Comparison of ENCODE assay signal across 11 cellular contexts in genomic region chr1:181251001-181251712, GRCh38.
DNase-seq lines count a peak whose midpoint lies in the region; ATAC-seq and TF ChIP-seq lines count a peak whose summit lies in the region.
"Had no signal": no experiment of that assay in that cellular context is flagged by ENCODE, and none has a peak within 500 bp of the region (broad histone marks: within the 10 kb centered on the region; RNA-seq: fewer than 3 reads in every experiment).

No MANE protein-coding gene starts in this region.

- H3K4me1 Mint-ChIP-seq in naive thymus-derived CD4-positive, alpha-beta T cell = no peaks in the 10 kb centered on the region
- H3K4me1 Mint-ChIP-seq: activated CD4-positive, alpha-beta memory T cell treated with anti-CD3 and anti-CD28 coated beads, Interleukin-2, amount 10 ng/mL, durations not matched to agents 7 days and 5 days had no signal

- no peak overlapping the region for H3K4me2 ChIP-seq in Karpas-422 (ENCODE audit: low read depth, low read length, poor library complexity, severe bottlenecking)

- H3K36me3 Mint-ChIP-seq in naive thymus-derived CD4-positive, alpha-beta T cell = peaks cover 2 to 23% (median 17%) of the 10 kb centered on the region in 5 donors

- H3K9ac ChIP-seq in Karpas-422 (ENCODE audit: low read length) = no peak overlapping the region

- peak; percentile 12 for DNase-seq in GM04503 (ENCODE audit: low read depth)
- peak; percentile 22 for DNase-seq in NCI-H345 treated with DMSO at 0.1 percent for 48 hours (lab: John Stamatoyannopoulos, UW; ENCODE audit: unreplicated experiment)
- peak; percentile 59 to 84 for DNase-seq in cerebellar nuclear complex (lab: John Stamatoyannopoulos, UW)
- DNase-seq in omental fat pad (ENCODE audit: low spot score) = no peak
- no peak for DNase-seq in naive thymus-derived CD4-positive, alpha-beta T cell
- DNase-seq in Karpas-422 = no peak
- no peak for DNase-seq in medulla oblongata (ENCODE audit: extremely low spot score)
- DNase-seq in NCI-H2171 treated with DMSO at 0.1 percent for 48 hours (lab: John Stamatoyannopoulos, UW) = no peak
- DNase-seq: activated CD4-positive, alpha-beta memory T cell treated with anti-CD3 and anti-CD28 coated beads, Interleukin-2, amount 10 ng/mL, durations not matched to agents 7 days and 5 days; central memory CD4-positive, alpha-beta T cell; MV-4-11 had no signal

- peaks cover 15 to 53% (median 21%) of the 10 kb centered on the region in 11 donors for H3K9me3 Mint-ChIP-seq in naive thymus-derived CD4-positive, alpha-beta T cell

- peaks cover 0 to 10% (median 0%) of the 10 kb centered on the region in 3 experiments for H3K9me3 ChIP-seq in naive thymus-derived CD4-positive, alpha-beta T cell (ENCODE audit: control insufficient read depth in 2 of 3, low read length in 3 of 3)
- no peaks in the 10 kb centered on the region for H3K9me3 ChIP-seq in Karpas-422 (ENCODE audit: low read length)

- no peaks in the 10 kb centered on the region for H3K27me3 ChIP-seq in naive thymus-derived CD4-positive, alpha-beta T cell (ENCODE audit: control insufficient read depth in 2 of 2, insufficient read depth in 2 of 2, low read length in 2 of 2)
- H3K27me3 ChIP-seq in Karpas-422 (ENCODE audit: low read length) = no peaks in the 10 kb centered on the region

- H3K4me3 ChIP-seq in naive thymus-derived CD4-positive, alpha-beta T cell (ENCODE audit: low read length) = no peak overlapping the region
- no peak overlapping the region for H3K4me3 ChIP-seq in Karpas-422 (ENCODE audit: low read length)

- no peaks in the 10 kb centered on the region for H3K36me3 ChIP-seq in naive thymus-derived CD4-positive, alpha-beta T cell (ENCODE audit: control insufficient read depth in 2 of 3, insufficient read depth in 3 of 3, low read length in 3 of 3)
- H3K36me3 ChIP-seq in Karpas-422 (ENCODE audit: insufficient read depth, low read length) = no peaks in the 10 kb centered on the region

- no peaks in the 10 kb centered on the region for H3K79me2 ChIP-seq in Karpas-422 (ENCODE audit: low read length)

- H3K27me3 Mint-ChIP-seq in naive thymus-derived CD4-positive, alpha-beta T cell = no peaks in the 10 kb centered on the region
- H3K27me3 Mint-ChIP-seq: activated CD4-positive, alpha-beta memory T cell treated with anti-CD3 and anti-CD28 coated beads, Interleukin-2, amount 10 ng/mL, durations not matched to agents 7 days and 5 days had no signal

- POLR2A ChIA-PET in naive thymus-derived CD4-positive, alpha-beta T cell (lab: Charles Lee) = no interaction called here

- H3K9me2 ChIP-seq in Karpas-422 (replicated peaks; ENCODE audit: insufficient read depth, low read length) = no peaks in the 10 kb centered on the region

- intact Hi-C loops in naive thymus-derived CD4-positive, alpha-beta T cell (cut with micrococcal nuclease) = no loop called here

- no peak overlapping the region for H2AFZ ChIP-seq in Karpas-422 (ENCODE audit: low read length)

- TF ChIP-seq CTCF in omental fat pad (IDR thresholded peaks at IDR 0.05) = no peak

- H3K4me1 ChIP-seq in naive thymus-derived CD4-positive, alpha-beta T cell (ENCODE audit: control insufficient read depth in 2 of 2, insufficient read depth in 2 of 2, low read length in 2 of 2) = no peaks in the 10 kb centered on the region
- no peaks in the 10 kb centered on the region for H3K4me1 ChIP-seq in Karpas-422 (ENCODE audit: low read length)

- no peaks in the 10 kb centered on the region for H4K20me1 ChIP-seq in Karpas-422 (ENCODE audit: insufficient read depth, low read depth, low read length)

- no peak overlapping the region for H3K27ac ChIP-seq in naive thymus-derived CD4-positive, alpha-beta T cell (ENCODE audit: low read depth, low read length)
- no peak overlapping the region for H3K27ac ChIP-seq in Karpas-422 (ENCODE audit: low read length)

- peak; percentile 75 for ATAC-seq in omental fat pad (ENCODE audit: low FRiP score)
- ATAC-seq in naive thymus-derived CD4-positive, alpha-beta T cell = no peak

- CTCF ChIA-PET in naive thymus-derived CD4-positive, alpha-beta T cell (lab: Charles Lee) = no interaction called here

- H3K27ac Mint-ChIP-seq in naive thymus-derived CD4-positive, alpha-beta T cell = no peak overlapping the region
- H3K27ac Mint-ChIP-seq: activated CD4-positive, alpha-beta memory T cell treated with anti-CD3 and anti-CD28 coated beads, Interleukin-2, amount 10 ng/mL, durations not matched to agents 7 days and 5 days had no signal

- H3K4me3 Mint-ChIP-seq in naive thymus-derived CD4-positive, alpha-beta T cell = no peak overlapping the region
- H3K4me3 Mint-ChIP-seq: activated CD4-positive, alpha-beta memory T cell treated with anti-CD3 and anti-CD28 coated beads, Interleukin-2, amount 10 ng/mL, durations not matched to agents 7 days and 5 days had no signal

Comparison
In these comparisons a context has a peak if more than half of its experiments do, and no peak if none do; other contexts are left out.
1. DNase-seq: peak in GM04503 (single experiment), NCI-H345 treated with DMSO at 0.1 percent for 48 hours (single experiment) and cerebellar nuclear complex (2 of 2); none in omental fat pad (single experiment), naive thymus-derived CD4-positive, alpha-beta T cell (0 of 9), Karpas-422 (single experiment), medulla oblongata (single experiment) and NCI-H2171 treated with DMSO at 0.1 percent for 48 hours (single experiment).